In genomic region chr2:101251844-101252407, GRCh38 we compare ENCODE assay signal across 8 cellular contexts. TPM values are rescaled to one million over a fixed set of nuclear protein-coding genes. Genes with fewer than 3 reads are reported as not detected.
DNase-seq lines count a peak whose midpoint lies in the region; ATAC-seq, FAIRE-seq and TF ChIP-seq lines count a peak whose summit lies in the region.

No MANE protein-coding gene starts in this region.

- ATAC-seq in CD4-positive, CD25-positive, alpha-beta regulatory T cell (ENCODE audit: low read depth in 2 of 2): peak in 1 of 2 donors; percentile 3
- ATAC-seq in GM19328 (IDR thresholded peaks at IDR 0.05; ENCODE audit: unreplicated experiment): peak; percentile 44
- ATAC-seq in HG03342 (IDR thresholded peaks at IDR 0.05; ENCODE audit: unreplicated experiment): peak; percentile 47
- peak; percentile 67 for ATAC-seq in stimulated activated naive B cell treated with anti-CD40 and anti-IgM and Interleukin-4, amounts not matched to agents 10 μg/mL and 1 μg/mL and 100 μg/mL, for 72 hours (replicated peaks)

- H3K36me3 Mint-ChIP-seq in CD4-positive, CD25-positive, alpha-beta regulatory T cell: peaks cover 15% of the 10 kb centered on the region
- peaks cover 14 to 15% of the 10 kb centered on the region in 2 donors for H3K36me3 Mint-ChIP-seq in stimulated activated naive B cell treated with anti-CD40 and anti-IgM and Interleukin-4, amounts not matched to agents 10 μg/mL and 1 μg/mL and 100 μg/mL, for 72 hours

- peaks cover 14 to 48% (median 31%) of the 10 kb centered on the region in 4 donors for H3K4me1 Mint-ChIP-seq in CD4-positive, CD25-positive, alpha-beta regulatory T cell
- peaks cover 21 to 42% of the 10 kb centered on the region in 2 donors for H3K4me1 Mint-ChIP-seq in stimulated activated naive B cell treated with anti-CD40 and anti-IgM and Interleukin-4, amounts not matched to agents 10 μg/mL and 1 μg/mL and 100 μg/mL, for 72 hours

- peak; percentile 26 to 51 (median 50) for DNase-seq in CD4-positive, CD25-positive, alpha-beta regulatory T cell
- DNase-seq in NCI-H82 treated with DMSO at 0.1 percent for 48 hours (lab: John Stamatoyannopoulos, UW; ENCODE audit: unreplicated experiment): peak; percentile 44
- DNase-seq in brain microvascular endothelial cell: no peak
- no peak for DNase-seq in kidney
- no peak for DNase-seq in stimulated activated naive B cell treated with anti-CD40 and anti-IgM and Interleukin-4, amounts not matched to agents 10 μg/mL and 1 μg/mL and 100 μg/mL, for 72 hours
- no peak for DNase-seq in GM13976 (ENCODE audit: low spot score)

- H3K27me3 Mint-ChIP-seq in CD4-positive, CD25-positive, alpha-beta regulatory T cell: no peaks in the 10 kb centered on the region
- H3K27me3 Mint-ChIP-seq in stimulated activated naive B cell treated with anti-CD40 and anti-IgM and Interleukin-4, amounts not matched to agents 10 μg/mL and 1 μg/mL and 100 μg/mL, for 72 hours: no peaks in the 10 kb centered on the region

- TF ChIP-seq CTCF in brain microvascular endothelial cell (IDR thresholded peaks at IDR 0.05; ENCODE audit: low read depth, low read length, missing control alignments) (peak; percentile 37), kidney (IDR thresholded peaks at IDR 0.05; ENCODE audit: borderline replicate concordance, extremely low read depth, insufficient read depth) (peak; percentile 34), GM13976 (IDR thresholded peaks at IDR 0.05; ENCODE audit: borderline replicate concordance, control extremely low read depth, extremely low read depth, insufficient read depth, missing control alignments) (no peak)

- peak overlapping the region; percentile 95 to 99 (median 98) for H3K4me3 Mint-ChIP-seq in CD4-positive, CD25-positive, alpha-beta regulatory T cell
- peak overlapping the region; percentile 94 to 96 for H3K4me3 Mint-ChIP-seq in stimulated activated naive B cell treated with anti-CD40 and anti-IgM and Interleukin-4, amounts not matched to agents 10 μg/mL and 1 μg/mL and 100 μg/mL, for 72 hours

- in situ Hi-C loops in brain microvascular endothelial cell (cut with HindIII; ENCODE audit: low pct_ligation_motif_present, low sequenced_read_pairs) (no loop called here), GM13976 (cut with MboI; ENCODE audit: low sequenced_read_pairs, unreplicated experiment) (no loop called here)

- no peaks in the 10 kb centered on the region for H3K36me3 ChIP-seq in CD4-positive, CD25-positive, alpha-beta regulatory T cell (ENCODE audit: control insufficient read depth, insufficient read depth, low read length)
- H3K36me3 ChIP-seq in brain microvascular endothelial cell (replicated peaks) (no peaks in the 10 kb centered on the region), kidney (ENCODE audit: control insufficient read depth in 1 of 2, insufficient read depth in 2 of 2, low read length in 2 of 2) (no peaks in the 10 kb centered on the region)

- no peaks in the 10 kb centered on the region for H3K9me3 ChIP-seq in CD4-positive, CD25-positive, alpha-beta regulatory T cell (ENCODE audit: control insufficient read depth in 2 of 2, low read length in 2 of 2)
- no peaks in the 10 kb centered on the region for H3K9me3 ChIP-seq in kidney (ENCODE audit: control insufficient read depth in 1 of 2, low read length in 2 of 2)

- H3K9ac ChIP-seq in kidney (ENCODE audit: low read length in 2 of 2): peak overlapping the region; percentile 78 to 80

- H3K27ac Mint-ChIP-seq in CD4-positive, CD25-positive, alpha-beta regulatory T cell: peak overlapping the region; percentile 93 to 96 (median 95)
- peak overlapping the region; percentile 95 for H3K27ac Mint-ChIP-seq in stimulated activated naive B cell treated with anti-CD40 and anti-IgM and Interleukin-4, amounts not matched to agents 10 μg/mL and 1 μg/mL and 100 μg/mL, for 72 hours

- H3K27ac ChIP-seq in CD4-positive, CD25-positive, alpha-beta regulatory T cell (ENCODE audit: insufficient read depth, low read length, poor library complexity, severe bottlenecking): peak overlapping the region; percentile 99
- H3K27ac ChIP-seq in brain microvascular endothelial cell (peak overlapping the region; percentile 44), kidney (ENCODE audit: low read depth in 2 of 2, low read length in 2 of 2) (peak overlapping the region; percentile 82 to 88)

- peaks cover 43% of the 10 kb centered on the region for H3K4me1 ChIP-seq in CD4-positive, CD25-positive, alpha-beta regulatory T cell (ENCODE audit: control insufficient read depth, insufficient read depth, low read length, poor library complexity, severe bottlenecking)
- peaks cover 12 to 13% of the 10 kb centered on the region in 2 donors for H3K4me1 ChIP-seq in kidney (ENCODE audit: control insufficient read depth in 1 of 2, insufficient read depth in 1 of 2, low read depth in 1 of 2, low read length in 2 of 2)

- no peak for FAIRE-seq in kidney (lab: Jason Lieb, UNC)

- H3K4me3 ChIP-seq in CD4-positive, CD25-positive, alpha-beta regulatory T cell (ENCODE audit: low read depth, low read length): peak overlapping the region; percentile 85
- H3K4me3 ChIP-seq in brain microvascular endothelial cell (ENCODE audit: low read depth, low read length) (peak overlapping the region; percentile 87), kidney (ENCODE audit: low read length in 2 of 2) (peak overlapping the region; percentile 86 to 97)

- peaks cover 0 to 2% (median 0%) of the 10 kb centered on the region in 7 donors for H3K9me3 Mint-ChIP-seq in CD4-positive, CD25-positive, alpha-beta regulatory T cell
- H3K9me3 Mint-ChIP-seq in stimulated activated naive B cell treated with anti-CD40 and anti-IgM and Interleukin-4, amounts not matched to agents 10 μg/mL and 1 μg/mL and 100 μg/mL, for 72 hours: no peaks in the 10 kb centered on the region

- no peaks in the 10 kb centered on the region for H3K27me3 ChIP-seq in CD4-positive, CD25-positive, alpha-beta regulatory T cell (ENCODE audit: control insufficient read depth, insufficient read depth, low read length)
- H3K27me3 ChIP-seq in brain microvascular endothelial cell (replicated peaks): no peaks in the 10 kb centered on the region

- intact Hi-C loops in kidney (cut with DNase I): no loop called here

RNA-seq across cellular contexts. Expression of gene CNOT11, which starts 0.8 kb away (rescaled TPM):
- 63.8 TPM for total RNA-seq in CD4-positive, CD25-positive, alpha-beta regulatory T cell
- 10 to 100 TPM; 68.6 to 76.2 (median 69.4) TPM for polyA plus RNA-seq in CD4-positive, CD25-positive, alpha-beta regulatory T cell
- total RNA-seq in kidney: 45.7 TPM
- polyA plus RNA-seq in kidney (ENCODE audit: insufficient read depth, low read depth, low replicate concordance): 28.4 TPM

RNA-seq across cellular contexts. Expression of gene RNF149, which starts 56.6 kb away (rescaled TPM):
- 221 TPM for total RNA-seq in CD4-positive, CD25-positive, alpha-beta regulatory T cell
- polyA plus RNA-seq in CD4-positive, CD25-positive, alpha-beta regulatory T cell: 10 to 100 TPM; 84.4 to 97.3 (median 90.9) TPM
- total RNA-seq in kidney: 75.8 TPM
- polyA plus RNA-seq in kidney (ENCODE audit: insufficient read depth, low read depth, low replicate concordance): 30.1 TPM

Comparison
In these comparisons a context has a peak if more than half of its experiments do, and no peak if none do; other contexts are left out.
1. DNase-seq: peak in CD4-positive, CD25-positive, alpha-beta regulatory T cell (3 of 3) and NCI-H82 treated with DMSO at 0.1 percent for 48 hours (single experiment); none in brain microvascular endothelial cell (single experiment), kidney (single experiment), stimulated activated naive B cell treated with anti-CD40 and anti-IgM and Interleukin-4, amounts not matched to agents 10 μg/mL and 1 μg/mL and 100 μg/mL, for 72 hours (single experiment) and GM13976 (single experiment).
2. H3K27ac ChIP-seq: peak in every context shown above with its lines; median percentile 99 in CD4-positive, CD25-positive, alpha-beta regulatory T cell; 85 in kidney; 44 in brain microvascular endothelial cell.
3. Peak in every context shown above with its lines, with median percentiles within 50 percentile points of each other: H3K4me3 ChIP-seq.